20 cellular contexts compared by ENCODE assay signal in the genomic region with DNA sequence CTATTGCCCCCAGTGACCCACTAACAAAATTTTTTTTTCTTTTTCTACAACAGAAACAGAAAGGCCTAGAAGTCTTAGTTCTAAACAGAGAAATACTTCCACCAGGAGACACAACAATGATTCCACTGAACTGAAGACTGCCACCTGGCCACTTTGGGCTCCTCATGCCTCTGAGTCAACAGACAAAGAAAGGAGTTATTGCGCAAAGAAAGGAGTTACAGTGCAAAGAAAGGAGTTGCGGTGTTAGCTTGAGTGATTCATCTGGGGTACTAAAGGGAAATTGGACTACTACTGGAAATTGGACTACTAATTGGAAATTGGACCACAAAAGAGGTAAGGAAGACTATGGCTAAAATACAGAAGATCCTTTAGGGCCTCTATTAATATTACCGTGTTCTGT.
"Had no signal": no experiment of that assay in that cellular context is flagged by ENCODE, and none has a peak within 500 bp of the region (broad histone marks: within the 10 kb centered on the region; RNA-seq: fewer than 3 reads in every experiment).

No MANE protein-coding gene starts in this region.

- H3K36me3 Mint-ChIP-seq: activated naive CD4-positive, alpha-beta T cell treated with anti-CD3 and anti-CD28 coated beads, Interleukin-2, amount 50 U/mL, for 72 hours; naive thymus-derived CD4-positive, alpha-beta T cell; neural progenitor cell had no signal

- ATAC-seq: activated naive CD4-positive, alpha-beta T cell treated with anti-CD3 and anti-CD28 coated beads, Interleukin-2, amount 50 U/mL, for 72 hours; foreskin keratinocyte; left lung; naive thymus-derived CD4-positive, alpha-beta T cell; WTC11 had no signal

- H3K4me1 Mint-ChIP-seq: naive thymus-derived CD4-positive, alpha-beta T cell; neural progenitor cell had no signal

- H3K9me3 Mint-ChIP-seq: neural progenitor cell had no signal

- H3K27ac Mint-ChIP-seq: activated naive CD4-positive, alpha-beta T cell treated with anti-CD3 and anti-CD28 coated beads, Interleukin-2, amount 50 U/mL, for 72 hours; naive thymus-derived CD4-positive, alpha-beta T cell; neural progenitor cell; T-helper 2 cell treated with Interferon-gamma antibody and Interleukin-4, amounts not matched to agents 5 μg/mL and 100 μg/mL, for 36 hours; WTC11 had no signal

- DNase-seq: activated T-cell treated with anti-CD3 and anti-CD28 coated beads, Interleukin-2, amount 50 U/mL, for 1 hour; aorta; cerebellar nuclear complex; cortex of kidney; kidney glomerular epithelial cell; left lung; naive thymus-derived CD4-positive, alpha-beta T cell; sigmoid colon; spleen; stimulated activated CD4-positive, alpha-beta T cell treated with anti-CD3 and anti-CD28 coated beads, Interleukin-4, amount 100 ng/mL, for 1 hour; stimulated activated naive CD4-positive, alpha-beta T cell; testis; trophoblast cell had no signal

- H3K4me3 ChIP-seq: left lung, lung, neural progenitor cell, sigmoid colon, spleen, testis, vagina had no signal

- H3K4me3 Mint-ChIP-seq: naive thymus-derived CD4-positive, alpha-beta T cell; neural progenitor cell; T-helper 2 cell treated with Interferon-gamma antibody and Interleukin-4, amounts not matched to agents 5 μg/mL and 100 μg/mL, for 36 hours; WTC11 had no signal

- H3K27me3 Mint-ChIP-seq: naive thymus-derived CD4-positive, alpha-beta T cell had no signal
